Comparison of ENCODE assay signal across 1 cellular context in the genomic region with DNA sequence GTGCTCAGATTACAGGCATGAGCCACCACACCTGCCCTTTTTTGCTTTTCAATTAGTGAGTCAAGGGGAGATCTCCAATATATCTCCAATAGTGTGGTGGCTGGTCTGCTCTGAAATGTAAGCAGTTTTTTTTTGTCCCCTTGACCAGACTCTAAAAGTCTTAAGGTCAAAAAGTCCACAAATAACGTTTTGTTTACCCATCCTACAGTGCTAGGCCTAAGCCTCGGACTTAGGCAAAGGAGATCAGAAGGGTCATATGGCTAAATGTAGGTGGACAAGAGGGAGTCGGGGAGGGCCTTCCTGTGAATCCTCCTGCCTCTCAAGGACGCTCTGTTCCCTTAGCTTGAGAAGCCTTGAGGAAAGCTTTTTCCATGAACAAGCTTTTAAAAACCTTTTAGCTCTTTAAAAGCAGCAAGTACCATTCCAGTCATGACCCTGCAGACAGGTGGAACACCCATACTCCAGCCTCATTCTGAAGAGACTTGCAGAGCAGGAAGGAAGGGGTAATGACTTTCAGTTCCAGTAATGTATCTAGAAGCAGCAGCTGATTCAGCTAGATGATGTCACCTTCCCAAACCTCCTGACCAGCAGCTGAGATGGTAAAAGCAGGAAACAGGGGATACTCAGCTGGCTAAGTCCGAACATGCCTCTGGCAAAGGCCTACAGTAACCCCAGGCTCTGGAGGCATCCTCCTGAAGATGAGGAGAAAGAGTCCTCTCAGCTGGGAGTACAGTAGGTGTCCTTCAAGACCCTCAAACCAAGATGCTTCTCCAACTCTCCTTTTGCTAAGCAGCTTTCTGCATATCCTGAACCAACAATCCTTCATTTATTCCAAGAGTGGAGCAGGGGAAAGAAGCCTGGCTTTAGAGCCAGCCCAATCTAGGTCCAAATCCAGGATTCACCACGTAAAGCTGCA.
TF ChIP-seq lines count a peak whose summit lies in the region.

No MANE protein-coding gene starts in this region.

TF ChIP-seq in A549, 52 proteins besides CTCF, POLR2A, EP300 and RAD21 (continued from another document):
- TF ChIP-seq ATOH8 (CRISPR knock-in tag; IDR thresholded peaks at IDR 0.05; ENCODE audit: low read depth) (peak; percentile 19; the same call in 1 of the 2 replicates), HOXB5 (CRISPR knock-in tag; IDR thresholded peaks at IDR 0.05) (no peak), MAFK (IDR thresholded peaks at IDR 0.05; ENCODE audit: partially characterized antibody) (peak; percentile 64), TP53 (CRISPR knock-in tag; IDR thresholded peaks at IDR 0.05) (no peak), BHLHE40 (IDR thresholded peaks at IDR 0.05; ENCODE audit: low read depth, low read length) (no peak), NR3C1 (IDR thresholded peaks at IDR 0.05) (no peak), MAZ (IDR thresholded peaks at IDR 0.05; ENCODE audit: borderline replicate concordance, low read depth, low read length) (no peak), HOXA7 (CRISPR knock-in tag; IDR thresholded peaks at IDR 0.05) (no peak), FOSB (CRISPR knock-in tag; IDR thresholded peaks at IDR 0.05) (no peak), EHF (CRISPR knock-in tag; IDR thresholded peaks at IDR 0.05) (peak; percentile 31), HES2 (IDR thresholded peaks at IDR 0.05) (no peak), SREBF2 (IDR thresholded peaks at IDR 0.05) (no peak), MYC (IDR thresholded peaks at IDR 0.05; ENCODE audit: borderline replicate concordance, low read length) (no peak), ESRRA (IDR thresholded peaks at IDR 0.05; ENCODE audit: borderline replicate concordance, low read length) (no peak), GATA3 (IDR thresholded peaks at IDR 0.05; ENCODE audit: borderline replicate concordance) (peak; percentile 28; the same call in 1 of the 2 replicates), HEYL (CRISPR knock-in tag; IDR thresholded peaks at IDR 0.05) (peak; percentile 35), JUNB (IDR thresholded peaks at IDR 0.05) (peak; percentile 41; the same call in 1 of the 2 replicates), SMC3 (IDR thresholded peaks at IDR 0.05) (0 out of 3 replicates have a peak, but pooled peaks have one; percentile 11), FOXS1 (CRISPR knock-in tag; IDR thresholded peaks at IDR 0.05) (0 out of 2 replicates have a peak, but pooled peaks have one; percentile 18), KDM1A (IDR thresholded peaks at IDR 0.05; ENCODE audit: low read depth) (no peak), CHD2 (IDR thresholded peaks at IDR 0.05; ENCODE audit: low read length, partially characterized antibody) (no peak), ZNF302 (CRISPR knock-in tag; IDR thresholded peaks at IDR 0.05) (0 out of 2 replicates have a peak, but pooled peaks have one; percentile 6), NFE2L2 (conservative IDR thresholded peaks at IDR 0.05; ENCODE audit: low read length) (no peak), CBX2 (IDR thresholded peaks at IDR 0.05; ENCODE audit: borderline replicate concordance, low read depth) (no peak), ZFP36 (IDR thresholded peaks at IDR 0.05; ENCODE audit: borderline replicate concordance, partially characterized antibody) (no peak), MAX (IDR thresholded peaks at IDR 0.05) (peak; percentile 59; the same call in 1 of the 2 replicates), TFCP2L1 (CRISPR knock-in tag; IDR thresholded peaks at IDR 0.05) (no peak), RNF2 (IDR thresholded peaks at IDR 0.05; ENCODE audit: borderline replicate concordance, low read depth) (no peak), REST (IDR thresholded peaks at IDR 0.05) (no peak)
- TF ChIP-seq, protein P1, sequence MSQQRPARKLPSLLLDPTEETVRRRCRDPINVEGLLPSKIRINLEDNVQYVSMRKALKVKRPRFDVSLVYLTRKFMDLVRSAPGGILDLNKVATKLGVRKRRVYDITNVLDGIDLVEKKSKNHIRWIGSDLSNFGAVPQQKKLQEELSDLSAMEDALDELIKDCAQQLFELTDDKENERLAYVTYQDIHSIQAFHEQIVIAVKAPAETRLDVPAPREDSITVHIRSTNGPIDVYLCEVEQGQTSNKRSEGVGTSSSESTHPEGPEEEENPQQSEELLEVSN (IDR thresholded peaks at IDR 0.05; ENCODE audit: borderline replicate concordance, low read depth): no peak
TF ChIP-seq in A549: peak in this region for 15.
